Comparison of ENCODE assay signal across 7 cellular contexts in the genomic region with DNA sequence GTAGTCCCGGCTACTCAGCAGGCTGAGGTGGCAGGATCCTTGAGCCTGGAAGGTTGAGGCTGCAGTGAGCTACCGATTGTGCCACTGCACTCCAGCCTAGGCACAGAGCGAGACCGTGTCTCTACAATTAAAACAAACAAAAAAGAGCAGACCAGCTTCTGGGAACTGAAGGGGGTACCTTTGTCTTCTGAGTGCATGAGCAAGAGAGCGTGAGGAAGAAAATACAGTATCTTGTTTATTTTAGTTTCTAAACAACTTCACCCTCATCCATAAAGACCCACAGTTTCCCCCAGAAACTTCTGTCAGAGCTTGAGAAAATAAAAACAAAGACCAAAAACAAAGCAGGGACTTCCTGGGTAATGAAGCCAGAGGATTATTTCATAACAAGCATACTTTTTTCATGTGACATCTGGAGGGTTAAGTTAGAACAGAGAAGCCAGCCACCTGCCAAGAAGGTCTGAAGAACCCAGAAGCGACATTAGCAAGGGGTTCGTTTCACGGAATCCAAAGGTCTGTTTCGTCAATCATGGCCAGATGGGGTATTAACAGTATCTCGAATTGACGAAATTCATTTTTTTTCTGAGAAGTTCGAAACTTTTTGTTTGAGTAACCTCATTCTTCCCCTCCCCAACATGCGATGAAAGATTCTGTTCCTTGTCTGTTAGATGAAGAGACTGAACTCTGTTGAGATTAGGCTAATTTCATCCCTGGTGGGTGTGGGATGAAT. TPM values are rescaled to one million over a fixed set of nuclear protein-coding genes. Genes with fewer than 3 reads are reported as not detected.
A peak's percentile ranks its signal among the peaks of the same experiment; 100 is the strongest.
DNase-seq lines count a peak whose midpoint lies in the region; ATAC-seq and TF ChIP-seq lines count a peak whose summit lies in the region.

No MANE protein-coding gene starts in this region.

- no peaks in the 10 kb centered on the region for H3K36me3 ChIP-seq in Peyer's patch

- no peaks in the 10 kb centered on the region for H3K9me3 ChIP-seq in Peyer's patch

- peak; percentile 57 for ATAC-seq in GM18511 (IDR thresholded peaks at IDR 0.05; ENCODE audit: unreplicated experiment)
- peak; percentile 76 for ATAC-seq in GM21619 (IDR thresholded peaks at IDR 0.05; ENCODE audit: unreplicated experiment)
- peak; percentile 44 to 54 for ATAC-seq in naive B cell (ENCODE audit: low read depth in 2 of 2)

- H3K4me3 ChIP-seq in Peyer's patch, result no peak overlapping the region

- H3K4me1 ChIP-seq in Peyer's patch, result peaks cover 0 to 30% (median 3%) of the 10 kb centered on the region in 4 donors

- no peaks in the 10 kb centered on the region for H3K36me3 Mint-ChIP-seq in naive B cell

- peak overlapping the region; percentile 94 to 98 (median 97) for H3K27ac Mint-ChIP-seq in naive B cell

- no peaks in the 10 kb centered on the region for H3K9me3 Mint-ChIP-seq in naive B cell

- peak overlapping the region; percentile 53 to 76 (median 59) for H3K27ac ChIP-seq in Peyer's patch

- no peak for TF ChIP-seq POLR2A in Peyer's patch (IDR thresholded peaks at IDR 0.05)

- H3K4me1 Mint-ChIP-seq in naive B cell, result peaks cover 61 to 68% (median 63%) of the 10 kb centered on the region in 3 donors

- peak in 1 of 3 donors; percentile 60 for DNase-seq in Peyer's patch
- peak; percentile 64 for DNase-seq in naive B cell
- no peak for DNase-seq in NCI-H774 (lab: John Stamatoyannopoulos, UW)
- no peak for DNase-seq in NCI-H526 (lab: John Stamatoyannopoulos, UW)
- no peak for DNase-seq in Ammon's horn (ENCODE audit: low spot score)

- TF ChIP-seq CTCF in Peyer's patch (IDR thresholded peaks at IDR 0.05), result no peak

- no peaks in the 10 kb centered on the region for H3K27me3 Mint-ChIP-seq in naive B cell

- H3K27me3 ChIP-seq in Peyer's patch, result no peaks in the 10 kb centered on the region

- H3K4me3 Mint-ChIP-seq in naive B cell, result peak overlapping the region; percentile 29 to 89 (median 80)

RNA-seq across cellular contexts. Expression of a gene that starts 10.2 kb away (rescaled TPM):
- total RNA-seq in Peyer's patch, result 10 to 100 TPM in 1 of 4 donors, 1 to 10 TPM in 2, under 1 TPM in 1; 0.70 to 16.5 (median 1.9) TPM
- 1 to 10 TPM; 1.8 to 9.2 (median 4.7) TPM for polyA plus RNA-seq in naive B cell (ENCODE audit: low read depth in 6 of 6)

RNA-seq across cellular contexts. Expression of a gene that starts 16.5 kb away (rescaled TPM):
- 100 to 1,000 TPM in 2 of 4 donors, 10 to 100 TPM in 2; 66.4 to 166 (median 101) TPM for total RNA-seq in Peyer's patch
- polyA plus RNA-seq in naive B cell (ENCODE audit: low read depth in 6 of 6), result 100 to 1,000 TPM in 1 of 6 donors, 10 to 100 TPM in 5; 50.4 to 118 (median 89.6) TPM
